In genomic region chr9:95025213-95026170, GRCh38 we compare ENCODE assay signal across 9 cellular contexts.
A peak's percentile ranks its signal among the peaks of the same experiment; 100 is the strongest.
DNase-seq lines count a peak whose midpoint lies in the region; ATAC-seq and TF ChIP-seq lines count a peak whose summit lies in the region.
"Had no signal": no experiment of that assay in that cellular context is flagged by ENCODE, and none has a peak within 500 bp of the region (broad histone marks: within the 10 kb centered on the region; RNA-seq: fewer than 3 reads in every experiment).

No MANE protein-coding gene starts in this region.

- H2AFZ ChIP-seq in fibroblast of lung (ENCODE audit: low read length), result no peak overlapping the region
- H2AFZ ChIP-seq in osteoblast (ENCODE audit: low read length), result no peak overlapping the region

- no peaks in the 10 kb centered on the region for H3K27me3 ChIP-seq in BJ (ENCODE audit: control insufficient read depth, insufficient read depth, low read length)
- no peaks in the 10 kb centered on the region for H3K27me3 ChIP-seq in fibroblast of lung (ENCODE audit: control insufficient read depth, insufficient read depth, low read length)
- no peaks in the 10 kb centered on the region for H3K27me3 ChIP-seq in osteoblast (ENCODE audit: insufficient read depth, low read length)

- H3K9me3 ChIP-seq in fibroblast of lung (ENCODE audit: control insufficient read depth, insufficient read depth, low read depth, low read length) (no peaks in the 10 kb centered on the region), osteoblast (ENCODE audit: low read depth, low read length) (no peaks in the 10 kb centered on the region)

- H3K79me2 ChIP-seq in fibroblast of lung (ENCODE audit: control insufficient read depth, insufficient read depth, low read length) (peaks cover 85% of the 10 kb centered on the region), osteoblast (ENCODE audit: insufficient read depth, low read length) (peaks cover 98% of the 10 kb centered on the region)

- H3K27ac ChIP-seq in fibroblast of lung (ENCODE audit: insufficient read depth, low read length) (peak overlapping the region; percentile 84), osteoblast (ENCODE audit: low read depth, low read length) (peak overlapping the region; percentile 89)

- ATAC-seq in HG03095 (IDR thresholded peaks at IDR 0.05; ENCODE audit: unreplicated experiment) (no peak), GM19351 (IDR thresholded peaks at IDR 0.05; ENCODE audit: unreplicated experiment) (no peak)
- ATAC-seq: activated CD8-positive, alpha-beta memory T cell treated with anti-CD3 and anti-CD28 coated beads, Interleukin-2, amount 10 ng/mL, durations not matched to agents 7 days and 5 days had no signal

- H3K4me1 ChIP-seq in fibroblast of lung (ENCODE audit: control insufficient read depth, extremely low read depth, insufficient read depth, low read length) (peaks cover 40% of the 10 kb centered on the region), osteoblast (ENCODE audit: insufficient read depth, low read length) (peaks cover 76% of the 10 kb centered on the region)

- H3K4me2 ChIP-seq in fibroblast of lung (ENCODE audit: extremely low read depth, insufficient read depth, low read length), result peak overlapping the region; percentile 76
- H3K4me2 ChIP-seq in osteoblast (ENCODE audit: insufficient read depth, low read length), result peak overlapping the region; percentile 53

- H3K4me3 ChIP-seq in BJ (ENCODE audit: low read depth, low read length) (no peak overlapping the region), fibroblast of lung (replicated peaks in 1 of 4; ENCODE audit: control extremely low read depth in 1 of 4, insufficient read depth in 1 of 4, low read depth in 3 of 4, low read length in 4 of 4) (no peak overlapping the region), osteoblast (ENCODE audit: insufficient read depth, low read length) (peak overlapping the region; percentile 23)

- H3K9ac ChIP-seq in fibroblast of lung (ENCODE audit: insufficient read depth, low read length), result peak overlapping the region; percentile 32

- POLR2A ChIA-PET in BJ (lab: Charles Lee), result interaction anchor here (0.8 kb wide), 1 partner anchor 23 kb away, joined by 3 read pairs; no protein-coding TSS in a partner anchor

- TF ChIP-seq CTCF in BJ (IDR thresholded peaks at IDR 0.05; ENCODE audit: insufficient read depth, low read depth, low read length) (peak; percentile 67), fibroblast of lung (conservative IDR thresholded peaks at IDR 0.05 in 1 of 2, IDR thresholded peaks at IDR 0.05 in 1 of 2; ENCODE audit: low read depth in 1 of 2, low read length in 2 of 2) (peak; percentile 50 to 65), osteoblast (IDR thresholded peaks at IDR 0.05; ENCODE audit: extremely low read depth, low read depth, low read length) (peak; percentile 50)

- H4K20me1 ChIP-seq in fibroblast of lung (ENCODE audit: control insufficient read depth, extremely low read depth, insufficient read depth, low read length) (no peaks in the 10 kb centered on the region), osteoblast (ENCODE audit: insufficient read depth, low read length) (peaks cover 22% of the 10 kb centered on the region)

- CTCF ChIA-PET in BJ (lab: Yijun Ruan, JAX), result interaction anchor here (0.6 to 2.0 kb wide), 11 partner anchors 12 to 345 kb away, joined by 3 to 9 read pairs (median 3); no protein-coding TSS in a partner anchor

- DNase-seq in BJ (ENCODE audit: low read depth) (peak; percentile 95), NCI-H82 treated with DMSO at 0.1 percent for 48 hours (lab: John Stamatoyannopoulos, UW; ENCODE audit: unreplicated experiment) (peak; percentile 51), fibroblast of lung (ENCODE audit: low read depth in 2 of 2) (peak; percentile 90 to 94), osteoblast (ENCODE audit: insufficient read length, low spot score, missing footprints) (peak; percentile 70), NCI-H187 (lab: John Stamatoyannopoulos, UW) (no peak)
- DNase-seq in activated CD4-positive, alpha-beta T cell treated with anti-CD3 and anti-CD28 coated beads, Interleukin-2, amount 50 U/mL, for 48 hours, result no peak
- DNase-seq: activated CD8-positive, alpha-beta memory T cell treated with anti-CD3 and anti-CD28 coated beads, Interleukin-2, amount 10 ng/mL, durations not matched to agents 7 days and 5 days had no signal

- H3K36me3 ChIP-seq in BJ (ENCODE audit: control insufficient read depth, insufficient read depth, low read length) (peaks cover 17% of the 10 kb centered on the region), fibroblast of lung (ENCODE audit: control insufficient read depth, insufficient read depth, low read length) (no peaks in the 10 kb centered on the region), osteoblast (ENCODE audit: insufficient read depth, low read length) (peaks cover 80% of the 10 kb centered on the region)

Comparison
In these comparisons a context has a peak if more than half of its experiments do, and no peak if none do; other contexts are left out.
1. DNase-seq: peak in BJ (single experiment), NCI-H82 treated with DMSO at 0.1 percent for 48 hours (single experiment), fibroblast of lung (2 of 2) and osteoblast (single experiment); none in activated CD4-positive, alpha-beta T cell treated with anti-CD3 and anti-CD28 coated beads, Interleukin-2, amount 50 U/mL, for 48 hours (0 of 2) and NCI-H187 (0 of 2).
2. Peak in every context shown above with its lines, with median percentiles within 50 percentile points of each other: CTCF ChIP-seq.